ENCODE assay signal across 8 cellular contexts in the genomic region with DNA sequence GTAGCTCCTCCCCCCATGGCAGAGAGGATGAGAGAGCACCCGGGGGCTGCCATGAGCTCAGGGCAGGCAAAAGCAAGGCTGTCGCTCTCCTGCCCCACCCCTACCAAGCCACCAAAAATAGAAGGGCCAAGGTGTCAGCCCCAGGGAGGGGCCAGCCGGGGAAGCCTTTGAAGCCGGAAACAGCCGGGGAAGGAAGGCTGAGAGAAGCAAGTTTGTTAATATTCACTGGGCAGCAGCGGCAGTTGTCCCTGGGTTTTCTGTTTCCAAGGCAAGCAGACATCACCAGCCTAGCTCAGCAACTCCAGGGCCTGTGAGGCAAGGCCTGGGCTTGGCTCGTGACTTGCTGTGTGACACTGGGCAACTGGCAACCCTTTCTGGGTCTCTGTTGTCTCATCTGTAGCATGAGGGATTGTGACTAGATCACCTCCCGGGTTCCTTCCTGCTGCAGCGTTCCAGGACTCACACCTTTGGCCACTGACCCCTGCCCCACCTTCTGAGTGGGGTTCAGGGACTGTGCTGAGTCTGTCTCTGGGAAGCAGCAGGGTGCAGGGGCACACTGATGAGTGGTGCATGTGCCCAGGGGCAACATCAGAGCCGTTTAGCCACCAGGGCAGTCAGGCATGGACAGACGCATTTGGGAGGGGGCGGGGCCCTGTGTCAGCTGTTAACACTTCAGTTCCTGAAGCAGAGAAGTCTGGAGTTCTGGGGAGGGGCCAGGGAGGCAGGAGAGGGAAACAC. TPM values are rescaled to one million over a fixed set of nuclear protein-coding genes. Genes with fewer than 3 reads are reported as not detected.
DNase-seq lines count a peak whose midpoint lies in the region; ATAC-seq and TF ChIP-seq lines count a peak whose summit lies in the region.

No MANE protein-coding gene starts in this region.

- peaks cover 37% of the 10 kb centered on the region for H3K27me3 ChIP-seq in SK-N-SH (ENCODE audit: insufficient read depth)

- H3K27ac ChIP-seq in SK-N-SH (ENCODE audit: low read depth in 2 of 2, low read length in 1 of 2) (no peak overlapping the region), caudate nucleus (ENCODE audit: low read depth, low read length) (peak overlapping the region; percentile 90)

- H3K4me3 Mint-ChIP-seq in T-helper 2 cell treated with Interferon-gamma antibody and Interleukin-4, amounts not matched to agents 5 μg/mL and 100 μg/mL, for 36 hours: peak overlapping the region; percentile 68
- H3K4me3 Mint-ChIP-seq in mesothelial cell of epicardium: peak overlapping the region; percentile 16

- WGBS in SK-N-SH (ENCODE audit: low lambda C conversion rate): 59% methylated on average over 9 of the region's 12 CpGs

- H3K4me2 ChIP-seq in SK-N-SH: no peak overlapping the region

- TF ChIP-seq CTCF in SK-N-SH (IDR thresholded peaks at IDR 0.05) (no peak), mesothelial cell of epicardium (IDR thresholded peaks at IDR 0.05; ENCODE audit: unreplicated experiment) (no peak)

- no peak for TF ChIP-seq RAD21 in SK-N-SH (IDR thresholded peaks at IDR 0.05; ENCODE audit: low read length)

- no peaks in the 10 kb centered on the region for H3K79me2 ChIP-seq in SK-N-SH (ENCODE audit: insufficient read depth)

- no peaks in the 10 kb centered on the region for H3K36me3 ChIP-seq in SK-N-SH (replicated peaks in 1 of 2; ENCODE audit: control insufficient read depth in 1 of 2, insufficient read depth in 2 of 2, low read length in 1 of 2)

- peaks cover 0 to 10% of the 10 kb centered on the region in 2 experiments; a peak in 1 of 4 replicates for H3K4me1 ChIP-seq in SK-N-SH (ENCODE audit: control insufficient read depth in 1 of 2, insufficient read depth in 2 of 2, low read depth in 1 of 2, low read length in 1 of 2)

- peak; percentile 63 for DNase-seq in SK-N-SH
- DNase-seq in T-helper 2 cell treated with Interferon-gamma antibody and Interleukin-4, amounts not matched to agents 5 μg/mL and 100 μg/mL, for 36 hours (ENCODE audit: low spot score): peak; percentile 29
- peak in 29 of 61 donors; percentile 24 to 86 (median 62) for DNase-seq in caudate nucleus (lab: John Stamatoyannopoulos, UW)
- DNase-seq in mesothelial cell of epicardium (ENCODE audit: low spot score in 2 of 2, unreplicated experiment in 2 of 2): no peak
- DNase-seq in stimulated activated CD8-positive, alpha-beta memory T cell treated with anti-CD3 and anti-CD28 coated beads, Interleukin-7, amount 100 ng/mL, for 24 hours (ENCODE audit: low read depth): peak; percentile 18
- no peak for DNase-seq in dedifferentiated amniotic fluid mesenchymal stem cell (ENCODE audit: extremely low spot score)

- H3K27me3 Mint-ChIP-seq in T-helper 2 cell treated with Interferon-gamma antibody and Interleukin-4, amounts not matched to agents 5 μg/mL and 100 μg/mL, for 36 hours (ENCODE audit: low read depth): peaks cover 14% of the 10 kb centered on the region
- H3K27me3 Mint-ChIP-seq in mesothelial cell of epicardium (ENCODE audit: low read depth): peaks cover 57% of the 10 kb centered on the region

- POLR2A ChIA-PET in SK-N-SH (lab: Yijun Ruan, JAX): no interaction called here

- no peaks in the 10 kb centered on the region for H3K9me3 Mint-ChIP-seq in T-helper 2 cell treated with Interferon-gamma antibody and Interleukin-4, amounts not matched to agents 5 μg/mL and 100 μg/mL, for 36 hours
- H3K9me3 Mint-ChIP-seq in mesothelial cell of epicardium: no peaks in the 10 kb centered on the region

- H3K9ac ChIP-seq in SK-N-SH: no peak overlapping the region

- H3K9me3 ChIP-seq in SK-N-SH: no peaks in the 10 kb centered on the region

- CTCF ChIA-PET in SK-N-SH (lab: Yijun Ruan, JAX): no interaction called here

- no peaks in the 10 kb centered on the region for H3K9me2 ChIP-seq in SK-N-SH

- H3K4me3 ChIP-seq in SK-N-SH (ENCODE audit: low read depth in 2 of 2, low read length in 1 of 2): no peak overlapping the region

- H4K20me1 ChIP-seq in SK-N-SH (ENCODE audit: insufficient read depth): no peaks in the 10 kb centered on the region

- peak overlapping the region; percentile 75 for H3K27ac Mint-ChIP-seq in T-helper 2 cell treated with Interferon-gamma antibody and Interleukin-4, amounts not matched to agents 5 μg/mL and 100 μg/mL, for 36 hours
- H3K27ac Mint-ChIP-seq in mesothelial cell of epicardium: no peak overlapping the region

- ATAC-seq in SK-N-SH treated with all-trans-retinoic acid at 6 μM for 48 hours: no peak
- peak; percentile 75 for ATAC-seq in HG03135 (IDR thresholded peaks at IDR 0.05; ENCODE audit: unreplicated experiment)

- no peaks in the 10 kb centered on the region for H3F3A ChIP-seq in SK-N-SH (replicated peaks; ENCODE audit: insufficient read depth)

- no peaks in the 10 kb centered on the region for H3K36me3 Mint-ChIP-seq in T-helper 2 cell treated with Interferon-gamma antibody and Interleukin-4, amounts not matched to agents 5 μg/mL and 100 μg/mL, for 36 hours (ENCODE audit: low read depth)
- H3K36me3 Mint-ChIP-seq in mesothelial cell of epicardium: no peaks in the 10 kb centered on the region

- no peak overlapping the region for H2AFZ ChIP-seq in SK-N-SH (ENCODE audit: low read depth)

- H3K4me1 Mint-ChIP-seq in T-helper 2 cell treated with Interferon-gamma antibody and Interleukin-4, amounts not matched to agents 5 μg/mL and 100 μg/mL, for 36 hours (ENCODE audit: low read depth): peaks cover 18% of the 10 kb centered on the region
- peaks cover 12% of the 10 kb centered on the region for H3K4me1 Mint-ChIP-seq in mesothelial cell of epicardium

- no peak for TF ChIP-seq EP300 in SK-N-SH (IDR thresholded peaks at IDR 0.05; ENCODE audit: borderline replicate concordance in 1 of 2, low read depth in 1 of 2, low read length in 1 of 2)

TF ChIP-seq in SK-N-SH, 30 proteins besides CTCF, POLR2A, EP300 and RAD21:
- TF ChIP-seq JUND (IDR thresholded peaks at IDR 0.05): no peak
- no peak for TF ChIP-seq TAF1 (IDR thresholded peaks at IDR 0.05; ENCODE audit: borderline replicate concordance, low read depth, low read length)
- TF ChIP-seq RCOR1 (IDR thresholded peaks at IDR 0.05; ENCODE audit: low read length): no peak

TF ChIP-seq in SK-N-SH treated with all-trans-retinoic acid at 6 μM for 48 hours, 23 proteins besides CTCF, POLR2A, EP300 and RAD21:
- TF ChIP-seq ARNTL (CRISPR knock-in tag; IDR thresholded peaks at IDR 0.05; ENCODE audit: borderline replicate concordance, low read depth) (no peak), OSR1 (CRISPR knock-in tag; IDR thresholded peaks at IDR 0.05) (no peak), ZC3H10 (CRISPR knock-in tag; IDR thresholded peaks at IDR 0.05) (no peak), TOX (CRISPR knock-in tag; IDR thresholded peaks at IDR 0.05; ENCODE audit: borderline replicate concordance) (no peak), ZFP3 (CRISPR knock-in tag; IDR thresholded peaks at IDR 0.05) (no peak)
- TF ChIP-seq, protein P1, sequence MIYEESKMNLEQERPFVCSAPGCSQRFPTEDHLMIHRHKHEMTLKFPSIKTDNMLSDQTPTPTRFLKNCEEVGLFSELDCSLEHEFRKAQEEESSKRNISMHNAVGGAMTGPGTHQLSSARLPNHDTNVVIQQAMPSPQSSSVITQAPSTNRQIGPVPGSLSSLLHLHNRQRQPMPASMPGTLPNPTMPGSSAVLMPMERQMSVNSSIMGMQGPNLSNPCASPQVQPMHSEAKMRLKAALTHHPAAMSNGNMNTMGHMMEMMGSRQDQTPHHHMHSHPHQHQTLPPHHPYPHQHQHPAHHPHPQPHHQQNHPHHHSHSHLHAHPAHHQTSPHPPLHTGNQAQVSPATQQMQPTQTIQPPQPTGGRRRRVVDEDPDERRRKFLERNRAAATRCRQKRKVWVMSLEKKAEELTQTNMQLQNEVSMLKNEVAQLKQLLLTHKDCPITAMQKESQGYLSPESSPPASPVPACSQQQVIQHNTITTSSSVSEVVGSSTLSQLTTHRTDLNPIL (CRISPR knock-in tag; IDR thresholded peaks at IDR 0.05; ENCODE audit: low read depth): no peak
TF ChIP-seq in SK-N-SH treated with all-trans-retinoic acid at 6 μM for 48 hours: peak in this region for 0.

RNA-seq across cellular contexts. Expression of a gene that starts 24.3 kb away (rescaled TPM):
- polyA plus RNA-seq in SK-N-SH (2012; rRNA removed): not detected in 2 replicates
- polyA plus RNA-seq in SK-N-SH (2012; cell fraction: cytosol; rRNA removed): not detected in 2 replicates
- not detected in 2 replicates for polyA plus RNA-seq in SK-N-SH (2012; cell fraction: nucleus; rRNA removed)
- 0.38 to 0.58 TPM (median 0.38 TPM) in 3 replicates for total RNA-seq in mesothelial cell of epicardium

RNA-seq across cellular contexts. Expression of a gene that starts 53.4 kb away (rescaled TPM):
- polyA plus RNA-seq in SK-N-SH (2012; rRNA removed): not detected in 2 replicates
- polyA plus RNA-seq in SK-N-SH (2012; cell fraction: cytosol; rRNA removed): not detected in 2 replicates
- polyA plus RNA-seq in SK-N-SH (2012; cell fraction: nucleus; rRNA removed): not detected in 2 replicates
- not detected in 3 replicates for total RNA-seq in mesothelial cell of epicardium

Comparison
In these comparisons a context has a peak if more than half of its experiments do, and no peak if none do; other contexts are left out.
1. DNase-seq: peak in SK-N-SH (single experiment), T-helper 2 cell treated with Interferon-gamma antibody and Interleukin-4, amounts not matched to agents 5 μg/mL and 100 μg/mL, for 36 hours (single experiment) and stimulated activated CD8-positive, alpha-beta memory T cell treated with anti-CD3 and anti-CD28 coated beads, Interleukin-7, amount 100 ng/mL, for 24 hours (single experiment); none in mesothelial cell of epicardium (0 of 2) and dedifferentiated amniotic fluid mesenchymal stem cell (single experiment).